Comparison of ENCODE assay signal across 14 cellular contexts in the genomic region with DNA sequence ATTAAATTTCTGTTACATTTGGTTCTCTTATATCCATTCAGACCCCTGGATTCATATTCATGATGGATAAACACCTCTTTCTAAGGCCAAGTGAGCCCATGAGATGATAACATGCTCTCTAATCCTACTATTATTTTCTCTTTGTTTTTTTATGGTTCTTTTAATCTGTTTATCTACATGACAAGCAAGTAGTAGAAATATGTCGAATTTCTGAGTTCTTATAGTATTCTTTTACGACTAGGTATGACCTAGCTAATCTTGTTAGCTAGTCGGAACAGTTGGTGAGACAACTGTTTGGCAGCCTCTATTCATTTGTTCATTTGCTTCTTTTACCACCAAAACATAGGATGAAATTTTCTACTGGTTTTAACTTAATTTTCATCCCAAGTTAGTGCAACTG.
DNase-seq lines count a peak whose midpoint lies in the region; ATAC-seq and TF ChIP-seq lines count a peak whose summit lies in the region.
"Had no signal": no experiment of that assay in that cellular context is flagged by ENCODE, and none has a peak within 500 bp of the region (broad histone marks: within the 10 kb centered on the region; RNA-seq: fewer than 3 reads in every experiment).

No MANE protein-coding gene starts in this region.

- H3K27ac ChIP-seq in RWPE1 (peak overlapping the region; percentile 37; the same call in 1 of the 2 replicates), epithelial cell of prostate (peak overlapping the region; percentile 90)

- no peak overlapping the region for H3K4me3 ChIP-seq in skeletal muscle satellite cell (ENCODE audit: low read length)
- H3K4me3 ChIP-seq: BLaER1 treated with 17β-estradiol and CSF1 and Interleukin-3, amounts not matched to agents 10 nM and 100 nM had no signal

- POLR2A ChIA-PET in RWPE1 (lab: Yijun Ruan, JAX; ENCODE audit: low non-redundant PET), result no interaction called here

- H3K27ac Mint-ChIP-seq in HFFc6, result peak overlapping the region; percentile 79

- no peaks in the 10 kb centered on the region for H3K9me3 ChIP-seq in skeletal muscle satellite cell (replicated peaks; ENCODE audit: low read length)

- TF ChIP-seq CTCF in HFFc6 (IDR thresholded peaks at IDR 0.05) (no peak), RWPE1 (conservative IDR thresholded peaks at IDR 0.05; ENCODE audit: low read depth) (no peak)

- no peaks in the 10 kb centered on the region for H3K27me3 ChIP-seq in skeletal muscle satellite cell (ENCODE audit: control insufficient read depth, insufficient read depth, low read length)
- H3K27me3 ChIP-seq: BLaER1 treated with 17β-estradiol and CSF1 and Interleukin-3, amounts not matched to agents 10 nM and 100 nM had no signal

- H3K27me3 Mint-ChIP-seq in HFFc6 (ENCODE audit: insufficient read depth), result no peaks in the 10 kb centered on the region

- peak overlapping the region; percentile 50 for H3K4me3 Mint-ChIP-seq in HFFc6

- H3K4me1 Mint-ChIP-seq in HFFc6 (ENCODE audit: low read depth), result peaks cover 49% of the 10 kb centered on the region

- ATAC-seq in HG03378 (IDR thresholded peaks at IDR 0.05; ENCODE audit: unreplicated experiment), result no peak
- no peak for ATAC-seq in GM18505 (IDR thresholded peaks at IDR 0.05; ENCODE audit: unreplicated experiment)
- ATAC-seq: Right ventricle myocardium inferior had no signal

- DNase-seq in HFFc6 (no peak), RWPE1 (ENCODE audit: low spot score) (no peak), epithelial cell of prostate (ENCODE audit: low read depth, low spot score) (no peak), NCI-H2171 treated with DMSO at 0.1 percent for 48 hours (lab: John Stamatoyannopoulos, UW) (no peak)
- DNase-seq: DMS 273 treated with DMSO at 0.1 percent for 48 hours; H7; NCI-H2107; NK-92 treated with Interleukin-12 subunit alpha and Interleukin-12 subunit beta, amount 100 ng/mL, for 24 hours; OCI-M1 had no signal

- no peak for TF ChIP-seq POLR2A in GM18505 (IDR thresholded peaks at IDR 0.05; ENCODE audit: borderline replicate concordance, extremely low read depth, insufficient read depth, insufficient read length)

- CTCF ChIA-PET in RWPE1 (lab: Yijun Ruan, JAX), result no interaction called here

- peaks cover 44% of the 10 kb centered on the region for H3K4me1 ChIP-seq in skeletal muscle satellite cell (ENCODE audit: control insufficient read depth, insufficient read depth, low read length)

- H3K36me3 Mint-ChIP-seq in HFFc6 (ENCODE audit: low read depth), result peaks cover 6% of the 10 kb centered on the region; the same call in 1 of the 2 replicates

- no peaks in the 10 kb centered on the region for H3K36me3 ChIP-seq in skeletal muscle satellite cell (ENCODE audit: insufficient read depth, low read length)
- H3K36me3 ChIP-seq: BLaER1 treated with 17β-estradiol and CSF1 and Interleukin-3, amounts not matched to agents 10 nM and 100 nM had no signal

- peak overlapping the region; percentile 17 for H3K4me2 ChIP-seq in skeletal muscle satellite cell (ENCODE audit: low read length)

- H3K9ac ChIP-seq in skeletal muscle satellite cell (ENCODE audit: low read depth, low read length), result peak overlapping the region; percentile 64
- H3K9ac ChIP-seq: BLaER1 treated with 17β-estradiol and CSF1 and Interleukin-3, amounts not matched to agents 10 nM and 100 nM had no signal

- H3K9me3 Mint-ChIP-seq in HFFc6, result no peaks in the 10 kb centered on the region
